In the genomic region with DNA sequence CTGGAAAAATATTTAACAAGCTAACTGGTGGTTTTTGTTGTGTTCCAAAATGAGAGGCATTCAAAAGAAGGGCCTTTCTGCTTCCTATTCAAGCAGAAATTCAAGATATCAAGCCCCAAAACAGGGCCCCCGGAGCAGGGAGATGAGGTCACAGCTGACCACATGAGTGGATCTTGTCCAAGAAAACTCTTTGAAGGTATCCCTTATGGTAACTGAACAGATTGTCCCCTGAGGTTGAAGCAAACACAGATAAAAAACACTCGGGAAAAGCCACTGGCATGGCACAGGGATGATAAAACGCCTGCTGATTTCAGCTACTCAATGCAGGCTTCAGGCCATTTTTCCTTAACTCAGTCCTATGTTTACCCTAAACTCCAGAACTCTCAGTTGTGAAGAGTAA, we compare ENCODE assay signal across 21 cellular contexts. TPM values are rescaled to one million over a fixed set of nuclear protein-coding genes. Genes with fewer than 3 reads are reported as not detected.
DNase-seq lines count a peak whose midpoint lies in the region; ATAC-seq and TF ChIP-seq lines count a peak whose summit lies in the region.
"Had no signal": no experiment of that assay in that cellular context is flagged by ENCODE, and none has a peak within 500 bp of the region (broad histone marks: within the 10 kb centered on the region; RNA-seq: fewer than 3 reads in every experiment).

No MANE protein-coding gene starts in this region.

- no peak for TF ChIP-seq EP300 in upper lobe of left lung (IDR thresholded peaks at IDR 0.05)

- no peak for TF ChIP-seq POLR2A in upper lobe of left lung (IDR thresholded peaks at IDR 0.05)

- peaks cover 1% of the 10 kb centered on the region for H3K4me1 Mint-ChIP-seq in mesothelial cell of epicardium
- H3K4me1 Mint-ChIP-seq: activated B cell treated with CpG ODN at 0.5 μM for 24 hours, CD14-positive monocyte, natural killer cell had no signal

- H3K36me3 Mint-ChIP-seq in mesothelial cell of epicardium: no peaks in the 10 kb centered on the region
- H3K36me3 Mint-ChIP-seq: CD14-positive monocyte, natural killer cell had no signal

- no peak for TF ChIP-seq CTCF in AG04450 (IDR thresholded peaks at IDR 0.05; ENCODE audit: low read depth, low read length)
- TF ChIP-seq CTCF in fibroblast of pulmonary artery (IDR thresholded peaks at IDR 0.05; ENCODE audit: low read length, missing control alignments): no peak
- TF ChIP-seq CTCF in mesothelial cell of epicardium (IDR thresholded peaks at IDR 0.05; ENCODE audit: unreplicated experiment): no peak
- no peak for TF ChIP-seq CTCF in upper lobe of left lung (IDR thresholded peaks at IDR 0.05)

- H3K27ac ChIP-seq in AG04450 (ENCODE audit: low read depth, low read length): no peak overlapping the region
- H3K27ac ChIP-seq in upper lobe of left lung: no peak overlapping the region
- H3K27ac ChIP-seq: gastroesophageal sphincter, psoas muscle had no signal

- 49 to 54% methylated on average over 3 of the region's 3 CpGs for WGBS in upper lobe of left lung, 2 donors

- H3K27me3 Mint-ChIP-seq in mesothelial cell of epicardium (ENCODE audit: low read depth): no peaks in the 10 kb centered on the region
- H3K27me3 Mint-ChIP-seq: activated B cell treated with CpG ODN at 0.5 μM for 24 hours; stimulated activated naive CD8-positive, alpha-beta T cell treated with anti-CD3 and anti-CD28 coated beads, Interleukin-15, Interleukin-2, amounts not matched to agents 100 ng/mL and 50 ng/mL, for 24 hours had no signal

- no peaks in the 10 kb centered on the region for H3K36me3 ChIP-seq in upper lobe of left lung
- H3K36me3 ChIP-seq: gastroesophageal sphincter had no signal

- in situ Hi-C loops in SK-MEL-5 (cut with HindIII; ENCODE audit: low pct_unique_long_range_greater_than_20kb, low sequenced_read_pairs): no loop called here

- H3K4me1 ChIP-seq in upper lobe of left lung: no peaks in the 10 kb centered on the region
- H3K4me1 ChIP-seq: gastroesophageal sphincter, psoas muscle had no signal

- H3K4me3 ChIP-seq in AG04450 (ENCODE audit: low read depth, low read length) (no peak overlapping the region), fibroblast of pulmonary artery (replicated peaks; ENCODE audit: low read depth, low read length) (no peak overlapping the region), upper lobe of left lung (no peak overlapping the region)
- H3K4me3 ChIP-seq: gastroesophageal sphincter, lung, psoas muscle had no signal

- no peak overlapping the region for H3K4me3 Mint-ChIP-seq in mesothelial cell of epicardium
- H3K4me3 Mint-ChIP-seq: activated B cell treated with CpG ODN at 0.5 μM for 24 hours; activated T-helper 1 cell treated with anti-CD3 and anti-CD28 coated beads, Interleukin-12 subunit alpha, Interleukin-12 subunit beta, Interleukin-2, Interleukin-4 antibody, amounts not matched to agents 30 ng/mL and 10 ng/mL and 1 ng/mL, durations not matched to agents 14 hours and 24 hours and 36 hours; CD14-positive monocyte; natural killer cell; stimulated activated naive CD8-positive, alpha-beta T cell treated with anti-CD3 and anti-CD28 coated beads, Interleukin-15, Interleukin-2, amounts not matched to agents 100 ng/mL and 50 ng/mL, for 24 hours had no signal

- peak overlapping the region; percentile 36 for H3K27ac Mint-ChIP-seq in mesothelial cell of epicardium
- H3K27ac Mint-ChIP-seq: activated B cell treated with CpG ODN at 0.5 μM for 24 hours; activated T-helper 1 cell treated with anti-CD3 and anti-CD28 coated beads, Interleukin-12 subunit alpha, Interleukin-12 subunit beta, Interleukin-2, Interleukin-4 antibody, amounts not matched to agents 30 ng/mL and 10 ng/mL and 1 ng/mL, durations not matched to agents 14 hours and 24 hours and 36 hours; CD14-positive monocyte; natural killer cell; stimulated activated naive CD8-positive, alpha-beta T cell treated with anti-CD3 and anti-CD28 coated beads, Interleukin-15, Interleukin-2, amounts not matched to agents 100 ng/mL and 50 ng/mL, for 24 hours had no signal

- POLR2A ChIA-PET in AG04450 (lab: Yijun Ruan, JAX): no interaction called here

- H3K9me3 ChIP-seq in AG04450 (ENCODE audit: control insufficient read depth, insufficient read depth, low read length) (no peaks in the 10 kb centered on the region), upper lobe of left lung (no peaks in the 10 kb centered on the region)
- H3K9me3 ChIP-seq: gastroesophageal sphincter, psoas muscle had no signal

- H3K27me3 ChIP-seq in AG04450 (ENCODE audit: control insufficient read depth, insufficient read depth, low read length) (no peaks in the 10 kb centered on the region), upper lobe of left lung (no peaks in the 10 kb centered on the region)
- H3K27me3 ChIP-seq: gastroesophageal sphincter had no signal

- ATAC-seq in GM21423 (IDR thresholded peaks at IDR 0.05; ENCODE audit: unreplicated experiment) (no peak), upper lobe of left lung (ENCODE audit: low FRiP score in 2 of 2) (no peak)
- ATAC-seq: natural killer cell had no signal

- H3K9me3 Mint-ChIP-seq in mesothelial cell of epicardium: peaks cover 3% of the 10 kb centered on the region
- H3K9me3 Mint-ChIP-seq: activated B cell treated with CpG ODN at 0.5 μM for 24 hours; activated T-helper 1 cell treated with anti-CD3 and anti-CD28 coated beads, Interleukin-12 subunit alpha, Interleukin-12 subunit beta, Interleukin-2, Interleukin-4 antibody, amounts not matched to agents 30 ng/mL and 10 ng/mL and 1 ng/mL, durations not matched to agents 14 hours and 24 hours and 36 hours; CD14-positive monocyte; natural killer cell; stimulated activated naive CD8-positive, alpha-beta T cell treated with anti-CD3 and anti-CD28 coated beads, Interleukin-15, Interleukin-2, amounts not matched to agents 100 ng/mL and 50 ng/mL, for 24 hours had no signal

- CTCF ChIA-PET in AG04450 (lab: Charles Lee): interaction anchor here (1.0 kb wide), 1 partner anchor 62 kb away, joined by 3 read pairs; no protein-coding TSS in a partner anchor

- DNase-seq in AG04450 (ENCODE audit: low read depth, low spot score): peak; percentile 6
- peak; percentile 32 for DNase-seq in SK-MEL-5 (ENCODE audit: low read depth, low spot score)
- peak; percentile 86 for DNase-seq in fibroblast of pulmonary artery (ENCODE audit: low read depth)
- no peak for DNase-seq in mesothelial cell of epicardium (ENCODE audit: low spot score in 2 of 2, unreplicated experiment in 2 of 2)
- no peak for DNase-seq in NCI-H1417 treated with DMSO at 0.1 percent for 48 hours (lab: John Stamatoyannopoulos, UW)
- DNase-seq in upper lobe of left lung: no peak
- DNase-seq in activated gamma-delta T cell treated with Interleukin-2 at 50 U/mL for 16 hours: no peak
- DNase-seq: activated B cell treated with CpG ODN at 0.5 μM for 24 hours; cerebellar nuclear complex; natural killer cell; NCI-H1694; NCI-H2227 treated with DMSO at 0.1 percent for 48 hours; psoas muscle; stimulated activated CD4-positive, alpha-beta T cell treated with anti-CD3 and anti-CD28 coated beads, Interleukin-15, amount 100 ng/mL, for 24 hours; T-helper 1 cell had no signal

RNA-seq across cellular contexts. Expression of a gene that starts 36.1 kb away (rescaled TPM):
- 1.6 and 2.2 TPM in 2 replicates for polyA plus RNA-seq in AG04450 (2011; rRNA removed)
- 4.6 and 4.8 TPM in 2 replicates for polyA minus RNA-seq in AG04450 (2011; rRNA and poly(A)+ RNA removed)
- 6.6 and 7.7 TPM in 2 replicates for total RNA-seq in SK-MEL-5 (2014; rRNA removed; shearing (Covaris generic))
- 10.6 and 12.5 TPM in 2 replicates for polyA plus RNA-seq in SK-MEL-5 (2015; cell fraction: cytosol; rRNA removed)
- polyA plus RNA-seq in SK-MEL-5 (2015; cell fraction: nucleus; rRNA removed): 36.0 and 41.2 TPM in 2 replicates
- total RNA-seq in mesothelial cell of epicardium (55.0 to 59.4 TPM (median 56.3 TPM) in 3 replicates), upper lobe of left lung (100 to 1,000 TPM in 1 of 6 donors, 10 to 100 TPM in 5; 22.4 to 235 (median 42.0) TPM)
- total RNA-seq: activated T-helper 1 cell treated with anti-CD3 and anti-CD28 coated beads, Interleukin-12 subunit alpha, Interleukin-12 subunit beta, Interleukin-2, Interleukin-4 antibody, amounts not matched to agents 30 ng/mL and 10 ng/mL and 1 ng/mL, durations not matched to agents 14 hours and 24 hours and 36 hours had no signal

Comparison
In these comparisons a context has a peak if more than half of its experiments do, and no peak if none do; other contexts are left out.
1. DNase-seq: peak in AG04450 (single experiment), SK-MEL-5 (single experiment) and fibroblast of pulmonary artery (single experiment); none in mesothelial cell of epicardium (0 of 2), NCI-H1417 treated with DMSO at 0.1 percent for 48 hours (single experiment), upper lobe of left lung (0 of 2) and activated gamma-delta T cell treated with Interleukin-2 at 50 U/mL for 16 hours (single experiment).